Comparison of ENCODE assay signal across 10 cellular contexts in the genomic region with DNA sequence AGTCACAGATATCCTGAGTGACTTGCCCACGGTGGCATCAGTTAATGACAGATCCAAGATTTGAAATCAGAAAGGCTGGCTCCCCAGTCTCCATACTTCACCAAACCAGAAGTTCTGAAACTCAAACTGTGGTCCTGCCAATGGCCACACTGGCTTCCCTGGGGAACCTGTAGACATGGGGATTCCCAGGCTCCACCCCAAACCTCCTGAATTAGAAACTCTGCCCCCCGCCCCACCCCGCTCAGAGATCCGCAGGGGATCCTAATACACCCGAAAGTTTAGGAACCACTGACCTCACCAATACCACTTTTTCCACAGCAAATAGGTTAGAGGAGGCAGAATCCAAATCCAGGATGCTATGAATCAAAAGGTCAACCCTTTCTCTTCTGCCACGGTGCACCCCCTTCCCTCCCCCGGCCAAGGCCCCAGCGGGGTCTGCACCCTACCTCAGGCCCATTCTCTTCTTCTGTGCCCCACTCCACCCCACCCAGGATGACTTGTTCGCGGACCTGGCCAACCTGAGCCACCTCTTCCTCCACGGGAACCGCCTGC. TPM values are rescaled to one million over a fixed set of nuclear protein-coding genes. Genes with fewer than 3 reads are reported as not detected.
DNase-seq lines count a peak whose midpoint lies in the region; ATAC-seq and TF ChIP-seq lines count a peak whose summit lies in the region.
"Had no signal": no experiment of that assay in that cellular context is flagged by ENCODE, and none has a peak within 500 bp of the region (broad histone marks: within the 10 kb centered on the region; RNA-seq: fewer than 3 reads in every experiment).

No MANE protein-coding gene starts in this region.

- no peak for DNase-seq in right cardiac atrium
- DNase-seq in Right ventricle myocardium superior, result no peak
- DNase-seq in mesenchymal stem cell, result no peak
- no peak for DNase-seq in vagina (ENCODE audit: extremely low spot score in 2 of 2)
- no peak for DNase-seq in middle frontal gyrus (ENCODE audit: extremely low spot score, low spot score)
- no peak for DNase-seq in amygdala (lab: John Stamatoyannopoulos, UW)
- no peak for DNase-seq in RWPE1 (ENCODE audit: low spot score)
- DNase-seq: DMS79 treated with DMSO at 0.1 percent for 48 hours had no signal

- no peak overlapping the region for H4K91ac ChIP-seq in mesenchymal stem cell (ENCODE audit: low read length)

- no peak overlapping the region for H3K14ac ChIP-seq in mesenchymal stem cell (ENCODE audit: low read length in 2 of 2)

- H3K4me3 Mint-ChIP-seq in activated naive CD8-positive, alpha-beta T cell, result peak overlapping the region; percentile 81

- no peaks in the 10 kb centered on the region for H3K79me1 ChIP-seq in mesenchymal stem cell (replicated peaks; ENCODE audit: low read length, poor library complexity, severe bottlenecking)

- intact Hi-C loops in right cardiac atrium (cut with DNase I), result loop anchor here in 2 of 4 donors (5.0 to 10.0 kb wide), 2 partner anchors 128 to 169 kb away; a partner anchor contains a TSS
- intact Hi-C loops in Right ventricle myocardium superior (cut with DNase I), result no loop called here
- intact Hi-C loops in vagina (cut with DNase I), result no loop called here

- H3K27me3 ChIP-seq in right cardiac atrium (ENCODE audit: control insufficient read depth, insufficient read depth) (no peaks in the 10 kb centered on the region), mesenchymal stem cell (ENCODE audit: control insufficient read depth in 1 of 2, insufficient read depth in 1 of 2, low read length in 2 of 2) (peaks cover 31 to 82% of the 10 kb centered on the region in 2 experiments), vagina (no peaks in the 10 kb centered on the region)

- H3K27ac ChIP-seq in right cardiac atrium (ENCODE audit: low read length) (no peak overlapping the region), mesenchymal stem cell (ENCODE audit: low read length, poor library complexity, severe bottlenecking) (no peak overlapping the region), vagina (no peak overlapping the region), RWPE1 (no peak overlapping the region)
- H3K27ac ChIP-seq: SK-N-MC had no signal

- no peak overlapping the region for H2BK5ac ChIP-seq in mesenchymal stem cell (ENCODE audit: low read depth, low read length, poor library complexity, severe bottlenecking)

- H4K8ac ChIP-seq in mesenchymal stem cell (ENCODE audit: low read length), result no peak overlapping the region

- H3K27me3 Mint-ChIP-seq in activated naive CD8-positive, alpha-beta T cell, result no peaks in the 10 kb centered on the region

- H2BK15ac ChIP-seq in mesenchymal stem cell (ENCODE audit: low read depth, poor library complexity, severe bottlenecking), result no peak overlapping the region

- H3K4ac ChIP-seq in mesenchymal stem cell (ENCODE audit: low read depth in 1 of 2, low read length in 2 of 2), result no peak overlapping the region

- H3K18ac ChIP-seq in mesenchymal stem cell (ENCODE audit: low read depth in 1 of 2, low read length in 2 of 2), result no peak overlapping the region

- no peak overlapping the region for H2AK5ac ChIP-seq in mesenchymal stem cell (ENCODE audit: low read length, severe bottlenecking)

- no peak for TF ChIP-seq CTCF in vagina (IDR thresholded peaks at IDR 0.05)
- TF ChIP-seq CTCF in RWPE1 (conservative IDR thresholded peaks at IDR 0.05; ENCODE audit: low read depth), result no peak

- no peak for TF ChIP-seq POLR2A in vagina (IDR thresholded peaks at IDR 0.05)

- H3K23ac ChIP-seq in mesenchymal stem cell (ENCODE audit: low read length in 2 of 2), result peak overlapping the region in 1 of 2 experiments; percentile 66

- no peak overlapping the region for H2BK12ac ChIP-seq in mesenchymal stem cell (ENCODE audit: low read length in 2 of 2)

- ATAC-seq in right cardiac atrium, result no peak
- ATAC-seq in Right ventricle myocardium superior (ENCODE audit: poor library complexity), result no peak

- H3K9me3 ChIP-seq in right cardiac atrium (ENCODE audit: control insufficient read depth, low read length), result no peaks in the 10 kb centered on the region
- H3K9me3 ChIP-seq in mesenchymal stem cell (ENCODE audit: control insufficient read depth, low read length), result no peaks in the 10 kb centered on the region
- no peaks in the 10 kb centered on the region for H3K9me3 ChIP-seq in vagina

- POLR2A ChIA-PET in RWPE1 (lab: Yijun Ruan, JAX; ENCODE audit: low non-redundant PET), result no interaction called here

- peak overlapping the region; percentile 80 for H3K27ac Mint-ChIP-seq in activated naive CD8-positive, alpha-beta T cell

- 36% methylated on average over 12 of the region's 12 CpGs for WGBS in right cardiac atrium
- 33% methylated on average over 12 of the region's 12 CpGs for WGBS in mesenchymal stem cell

- peak overlapping the region; percentile 36 for H2AFZ ChIP-seq in mesenchymal stem cell (ENCODE audit: low read depth, low read length)

- peaks cover 31% of the 10 kb centered on the region for H3K4me1 Mint-ChIP-seq in activated naive CD8-positive, alpha-beta T cell (ENCODE audit: low read depth)

- H3K36me3 Mint-ChIP-seq in activated naive CD8-positive, alpha-beta T cell, result no peaks in the 10 kb centered on the region

- H3K36me3 ChIP-seq in mesenchymal stem cell (ENCODE audit: control insufficient read depth in 1 of 2, insufficient read depth in 2 of 2, low read depth in 1 of 2, low read length in 2 of 2) (peaks cover 0 to 7% of the 10 kb centered on the region in 2 experiments), vagina (no peaks in the 10 kb centered on the region)

- H2BK120ac ChIP-seq in mesenchymal stem cell (ENCODE audit: low read depth, low read length), result no peak overlapping the region

- CTCF ChIA-PET in RWPE1 (lab: Yijun Ruan, JAX), result interaction anchor here (1.2 kb wide), 1 partner anchor 21 kb away, joined by 5 read pairs; no protein-coding TSS in a partner anchor

- H3K4me1 ChIP-seq in right cardiac atrium (ENCODE audit: control insufficient read depth, insufficient read depth, low read length) (peaks cover 5% of the 10 kb centered on the region), mesenchymal stem cell (ENCODE audit: control insufficient read depth, insufficient read depth, low read depth, low read length) (peaks cover 15% of the 10 kb centered on the region), vagina (peaks cover 22% of the 10 kb centered on the region)

- H3K9ac ChIP-seq in mesenchymal stem cell (ENCODE audit: low read length), result peak overlapping the region; percentile 59

- no peaks in the 10 kb centered on the region for H3K9me3 Mint-ChIP-seq in activated naive CD8-positive, alpha-beta T cell (ENCODE audit: low read depth)

- H3K4me2 ChIP-seq in mesenchymal stem cell (ENCODE audit: low read length, poor library complexity, severe bottlenecking), result peak overlapping the region; percentile 62

- H3K4me3 ChIP-seq in right cardiac atrium (ENCODE audit: low read length), result peak overlapping the region; percentile 54
- H3K4me3 ChIP-seq in mesenchymal stem cell (ENCODE audit: insufficient read depth in 1 of 2, low read depth in 1 of 2, low read length in 2 of 2), result peak overlapping the region in 1 of 2 experiments; percentile 65
- H3K4me3 ChIP-seq in vagina, result peak overlapping the region; percentile 48 to 54
- H3K4me3 ChIP-seq: SK-N-MC had no signal

RNA-seq across cellular contexts. Expression of a gene that starts 15.4 kb away (rescaled TPM):
- total RNA-seq in right cardiac atrium (1 to 10 TPM in 1 of 4 donors, under 1 TPM in 3; 0.65 to 1.4 (median 0.79) TPM), Right ventricle myocardium superior (1.9 TPM), vagina (2.0 TPM)
- 0.97 TPM for polyA plus RNA-seq in right cardiac atrium
- polyA plus RNA-seq in mesenchymal stem cell (2013, experiment 1 of 2), result 0.28 TPM
- 0.22 TPM for polyA plus RNA-seq in mesenchymal stem cell (2013, experiment 2 of 2)

RNA-seq across cellular contexts. Expression of a gene that starts 39.8 kb away (rescaled TPM):
- 1 to 10 TPM; 3.4 to 10.0 (median 8.8) TPM for total RNA-seq in right cardiac atrium
- 8.4 TPM for polyA plus RNA-seq in right cardiac atrium
- 5.4 TPM for total RNA-seq in Right ventricle myocardium superior
- 3.9 TPM for polyA plus RNA-seq in mesenchymal stem cell (2013, experiment 1 of 2)
- polyA plus RNA-seq in mesenchymal stem cell (2013, experiment 2 of 2), result 3.8 TPM
- 22.6 TPM for total RNA-seq in vagina

RNA-seq across cellular contexts. Expression of a gene that starts 48.8 kb away (rescaled TPM):
- total RNA-seq in right cardiac atrium (10 to 100 TPM; 24.1 to 37.0 (median 30.7) TPM), Right ventricle myocardium superior (20.0 TPM), vagina (53.5 TPM)
- polyA plus RNA-seq in right cardiac atrium, result 20.7 TPM
- 3.9 TPM for polyA plus RNA-seq in mesenchymal stem cell (2013, experiment 1 of 2)
- 3.8 TPM for polyA plus RNA-seq in mesenchymal stem cell (2013, experiment 2 of 2)

RNA-seq across cellular contexts. Expression of a gene that starts 54.8 kb away (rescaled TPM):
- total RNA-seq in right cardiac atrium (10 to 100 TPM; 40.6 to 68.8 (median 50.2) TPM), Right ventricle myocardium superior (64.8 TPM), vagina (45.2 TPM)
- 59.2 TPM for polyA plus RNA-seq in right cardiac atrium
- 52.8 TPM for polyA plus RNA-seq in mesenchymal stem cell (2013, experiment 1 of 2)
- 54.7 TPM for polyA plus RNA-seq in mesenchymal stem cell (2013, experiment 2 of 2)
